In genomic region chrX:23552289-23552688, GRCh38 we compare ENCODE assay signal across 23 cellular contexts.
A peak's percentile ranks its signal among the peaks of the same experiment; 100 is the strongest.
DNase-seq lines count a peak whose midpoint lies in the region; ATAC-seq, FAIRE-seq and TF ChIP-seq lines count a peak whose summit lies in the region.
"Had no signal": no experiment of that assay in that cellular context is flagged by ENCODE, and none has a peak within 500 bp of the region (broad histone marks: within the 10 kb centered on the region; RNA-seq: fewer than 3 reads in every experiment).

No MANE protein-coding gene starts in this region.

- no peak overlapping the region for H3K27ac Mint-ChIP-seq in astrocyte (ENCODE audit: unreplicated experiment)
- H3K27ac Mint-ChIP-seq: B cell; CD4-positive, alpha-beta T cell; CD8-positive, alpha-beta T cell had no signal

- H3K4me3 Mint-ChIP-seq in astrocyte (ENCODE audit: unreplicated experiment): no peak overlapping the region
- H3K4me3 Mint-ChIP-seq: B cell; CD4-positive, alpha-beta T cell; CD8-positive, alpha-beta T cell had no signal

- no peaks in the 10 kb centered on the region for H3K36me3 Mint-ChIP-seq in astrocyte (ENCODE audit: low read depth, unreplicated experiment)
- H3K36me3 Mint-ChIP-seq: CD8-positive, alpha-beta T cell had no signal

- H4K20me1 ChIP-seq in SK-N-SH (ENCODE audit: insufficient read depth) (no peaks in the 10 kb centered on the region), astrocyte (ENCODE audit: insufficient read depth, low read length) (no peaks in the 10 kb centered on the region), PC-9 (ENCODE audit: insufficient read depth) (no peaks in the 10 kb centered on the region)
- H4K20me1 ChIP-seq: BLaER1 treated with 17β-estradiol and CSF1 and Interleukin-3, amounts not matched to agents 10 nM and 100 nM had no signal

- intact Hi-C loops in PC-9 (cut with micrococcal nuclease; ENCODE audit: unreplicated experiment): loop anchor here (10.0 kb wide), 3 partner anchors 47 to 537 kb away; no protein-coding TSS in a partner anchor

- peak in 1 of 2 experiments; percentile 66; a peak in 2 of 4 replicates for TF ChIP-seq EP300 in SK-N-SH (IDR thresholded peaks at IDR 0.05; ENCODE audit: borderline replicate concordance in 1 of 2, low read depth in 1 of 2, low read length in 1 of 2)

- POLR2A ChIA-PET in SK-N-SH (lab: Yijun Ruan, JAX) (no interaction called here), PC-9 (lab: Charles Lee; ENCODE audit: unreplicated experiment) (no interaction called here)

- H3K9me3 ChIP-seq in SK-N-SH (no peaks in the 10 kb centered on the region), astrocyte (ENCODE audit: insufficient read depth, low read depth, low read length) (no peaks in the 10 kb centered on the region), PC-9 (ENCODE audit: insufficient read depth, low read depth) (no peaks in the 10 kb centered on the region)
- H3K9me3 ChIP-seq: Caco-2 had no signal

- no peaks in the 10 kb centered on the region for H3K36me3 ChIP-seq in SK-N-SH (replicated peaks in 1 of 2; ENCODE audit: control insufficient read depth in 1 of 2, insufficient read depth in 2 of 2, low read length in 1 of 2)
- H3K36me3 ChIP-seq in astrocyte (ENCODE audit: insufficient read depth, low read length): no peaks in the 10 kb centered on the region
- H3K36me3 ChIP-seq in PC-9 (ENCODE audit: low read depth): no peaks in the 10 kb centered on the region
- H3K36me3 ChIP-seq: BLaER1 treated with 17β-estradiol and CSF1 and Interleukin-3, amounts not matched to agents 10 nM and 100 nM had no signal

- H3K9ac ChIP-seq in SK-N-SH: no peak overlapping the region
- H3K9ac ChIP-seq in astrocyte (ENCODE audit: low read length): no peak overlapping the region
- H3K9ac ChIP-seq: BLaER1 treated with 17β-estradiol and CSF1 and Interleukin-3, amounts not matched to agents 10 nM and 100 nM had no signal

- ATAC-seq in HG03095 (IDR thresholded peaks at IDR 0.05; ENCODE audit: unreplicated experiment): no peak
- ATAC-seq in GM21390 (IDR thresholded peaks at IDR 0.05; ENCODE audit: unreplicated experiment): no peak
- ATAC-seq: CD8-positive, alpha-beta T cell had no signal

- H3K4me2 ChIP-seq in SK-N-SH (no peak overlapping the region), astrocyte (ENCODE audit: low read length) (no peak overlapping the region), PC-9 (no peak overlapping the region)
- H3K4me2 ChIP-seq: BLaER1 treated with 17β-estradiol and CSF1 and Interleukin-3, amounts not matched to agents 10 nM and 100 nM had no signal

- H3K27me3 ChIP-seq in SK-N-SH (ENCODE audit: insufficient read depth) (no peaks in the 10 kb centered on the region; the same call in 1 of the 2 replicates), astrocyte (ENCODE audit: insufficient read depth, low read length) (no peaks in the 10 kb centered on the region), PC-9 (ENCODE audit: insufficient read depth, low read depth) (no peaks in the 10 kb centered on the region)
- H3K27me3 ChIP-seq: BLaER1 treated with 17β-estradiol and CSF1 and Interleukin-3, amounts not matched to agents 10 nM and 100 nM had no signal

- H3K4me3 ChIP-seq in SK-N-SH (ENCODE audit: low read depth in 2 of 2, low read length in 1 of 2) (no peak overlapping the region), astrocyte (ENCODE audit: insufficient read depth, low read depth, low read length) (no peak overlapping the region), PC-9 (no peak overlapping the region)
- H3K4me3 ChIP-seq: BLaER1 treated with 17β-estradiol and CSF1 and Interleukin-3, amounts not matched to agents 10 nM and 100 nM had no signal

- H3K4me1 ChIP-seq in SK-N-SH (ENCODE audit: control insufficient read depth in 1 of 2, insufficient read depth in 2 of 2, low read depth in 1 of 2, low read length in 1 of 2): no peaks in the 10 kb centered on the region
- peaks cover 2% of the 10 kb centered on the region for H3K4me1 ChIP-seq in astrocyte (ENCODE audit: insufficient read depth, low read length)
- no peaks in the 10 kb centered on the region for H3K4me1 ChIP-seq in PC-9 (replicated peaks; ENCODE audit: insufficient read depth)
- H3K4me1 ChIP-seq: BLaER1 treated with 17β-estradiol and CSF1 and Interleukin-3, amounts not matched to agents 10 nM and 100 nM; Caco-2 had no signal

- H2AFZ ChIP-seq in SK-N-SH (ENCODE audit: low read depth): no peak overlapping the region
- H2AFZ ChIP-seq in astrocyte (ENCODE audit: low read depth, low read length): no peak overlapping the region
- H2AFZ ChIP-seq in PC-9: no peak overlapping the region

- no peaks in the 10 kb centered on the region for H3K9me3 Mint-ChIP-seq in astrocyte (ENCODE audit: unreplicated experiment)
- H3K9me3 Mint-ChIP-seq: CD4-positive, alpha-beta T cell; CD8-positive, alpha-beta T cell had no signal

- H3K27me3 Mint-ChIP-seq in astrocyte (ENCODE audit: low read depth, unreplicated experiment): no peaks in the 10 kb centered on the region
- H3K27me3 Mint-ChIP-seq: B cell; CD4-positive, alpha-beta T cell had no signal

- no TSS peak for BruUV-seq in PC-9 (replicated peaks; lab: Mats Ljungman, UMichigan)

- no peak for TF ChIP-seq CTCF in SK-N-SH (IDR thresholded peaks at IDR 0.05)
- no peak for TF ChIP-seq CTCF in astrocyte (IDR thresholded peaks at IDR 0.05; ENCODE audit: insufficient read depth, low read depth, low read length)
- TF ChIP-seq CTCF in PC-9 (conservative IDR thresholded peaks at IDR 0.05): no peak

- peak; percentile 31 for DNase-seq in SK-N-DZ (ENCODE audit: low spot score)
- peak; percentile 13 for DNase-seq in SK-N-SH
- DNase-seq in astrocyte (ENCODE audit: low read depth): no peak
- DNase-seq in PC-9: no peak
- no peak for DNase-seq in T-helper 1 cell
- DNase-seq: 8988T; AML-193; Caco-2; Calu3; CD4-positive, alpha-beta T cell; CD8-positive, alpha-beta T cell; DMS79 treated with DMSO at 0.1 percent for 48 hours; GF-D8 had no signal

- H3K9me2 ChIP-seq in SK-N-SH (no peaks in the 10 kb centered on the region), PC-9 (ENCODE audit: insufficient read depth) (no peaks in the 10 kb centered on the region)

- CTCF ChIA-PET in SK-N-SH (lab: Yijun Ruan, JAX) (interaction anchor here (0.7 to 2.2 kb wide), 5 partner anchors 41 to 1567 kb away, joined by 3 to 8 read pairs (median 4); no protein-coding TSS in a partner anchor), PC-9 (lab: Charles Lee) (no interaction called here)

- H3K79me2 ChIP-seq in SK-N-SH (ENCODE audit: insufficient read depth) (no peaks in the 10 kb centered on the region), astrocyte (ENCODE audit: insufficient read depth, low read length) (no peaks in the 10 kb centered on the region), PC-9 (ENCODE audit: low read depth) (no peaks in the 10 kb centered on the region)

- peak; percentile 96 for FAIRE-seq in astrocyte (lab: Jason Lieb, UNC)
- FAIRE-seq: A204.1, D721Med, G401.6, GM12891, GM19239 had no signal

- H3K4me1 Mint-ChIP-seq in astrocyte (ENCODE audit: low read depth, unreplicated experiment): no peaks in the 10 kb centered on the region
- H3K4me1 Mint-ChIP-seq: B cell had no signal

- H3F3A ChIP-seq in SK-N-SH (replicated peaks; ENCODE audit: insufficient read depth) (no peaks in the 10 kb centered on the region), PC-9 (ENCODE audit: insufficient read depth, low read depth) (no peaks in the 10 kb centered on the region)

- no peak overlapping the region for H3K27ac ChIP-seq in SK-N-SH (ENCODE audit: low read depth in 2 of 2, low read length in 1 of 2)
- H3K27ac ChIP-seq in astrocyte (ENCODE audit: low read depth, low read length): no peak overlapping the region
- no peak overlapping the region for H3K27ac ChIP-seq in PC-9
- H3K27ac ChIP-seq: BLaER1 treated with 17β-estradiol and CSF1 and Interleukin-3, amounts not matched to agents 10 nM and 100 nM; C4-2B had no signal

- TF ChIP-seq RAD21 in SK-N-SH (IDR thresholded peaks at IDR 0.05; ENCODE audit: low read length): no peak

TF ChIP-seq in SK-N-SH, 30 proteins besides CTCF, POLR2A, EP300 and RAD21:
- TF ChIP-seq MXI1 (IDR thresholded peaks at IDR 0.05; ENCODE audit: low read depth, low read length): no peak
- TF ChIP-seq GATA2 (CRISPR knock-in tag; IDR thresholded peaks at IDR 0.05): peak; percentile 21; the same call in 1 of the 2 replicates

Comparison
In these comparisons a context has a peak if more than half of its experiments do, and no peak if none do; other contexts are left out.
1. DNase-seq: peak in SK-N-DZ (single experiment) and SK-N-SH (single experiment); none in astrocyte (single experiment), PC-9 (0 of 2) and T-helper 1 cell (0 of 5).